37 cellular contexts compared by ENCODE assay signal in genomic region chr4:124748965-124749364, GRCh38.
"Had no signal": no experiment of that assay in that cellular context is flagged by ENCODE, and none has a peak within 500 bp of the region (broad histone marks: within the 10 kb centered on the region; RNA-seq: fewer than 3 reads in every experiment).

No MANE protein-coding gene starts in this region.

- H3K4me3 ChIP-seq: coronary artery, dorsolateral prefrontal cortex, gastrocnemius medialis, heart left ventricle had no signal

- DNase-seq: activated B cell treated with CpG ODN at 0.5 μM for 24 hours; activated CD4-positive, alpha-beta T cell treated with anti-CD3 and anti-CD28 coated beads for 48 hours; activated CD4-positive, alpha-beta T cell treated with anti-CD3 and anti-CD28 coated beads, Interleukin-2, amount 50 U/mL, for 1 hour; activated CD4-positive, alpha-beta T cell treated with anti-CD3 and anti-CD28 coated beads, Interleukin-2, amount 50 U/mL, for 48 hours; activated CD8-positive, alpha-beta memory T cell treated with anti-CD3 and anti-CD28 coated beads, Interleukin-2, amount 10 ng/mL, durations not matched to agents 7 days and 5 days; activated CD8-positive, alpha-beta memory T cell treated with anti-CD3 and anti-CD28 coated beads, Interleukin-2, amount 50 U/mL, for 4 hours; activated CD8-positive, alpha-beta T cell treated with anti-CD3 and anti-CD28 coated beads for 36 hours; activated effector memory CD4-positive, alpha-beta T cell treated with anti-CD3 and anti-CD28 coated beads, Interleukin-2, amount 50 U/mL, for 16 hours; activated naive CD4-positive, alpha-beta T cell treated with anti-CD3 and anti-CD28 coated beads for 36 hours; activated naive CD8-positive, alpha-beta T cell treated with anti-CD3 and anti-CD28 coated beads, Interleukin-2, amount 10 ng/mL, durations not matched to agents 7 days and 5 days; activated T-cell treated with anti-CD3 and anti-CD28 coated beads, Interleukin-2, amount 50 U/mL, for 1 hour; activated T-cell treated with anti-CD3 and anti-CD28 coated beads, Interleukin-2, amount 50 U/mL, for 48 hours; amniotic stem cell; anterior cingulate cortex; brain microvascular endothelial cell; dorsolateral prefrontal cortex; effector memory CD4-positive, alpha-beta T cell; endodermal cell; foreskin fibroblast; gastrocnemius medialis; glutamatergic neuron; heart left ventricle; T-helper 1 cell; T-helper 17 cell; T1000; WERI-Rb-1 had no signal

- H3K4me3 Mint-ChIP-seq: activated B cell treated with CpG ODN at 0.5 μM for 24 hours; activated CD8-positive, alpha-beta memory T cell treated with anti-CD3 and anti-CD28 coated beads, Interleukin-2, amount 10 ng/mL, durations not matched to agents 7 days and 5 days; activated CD8-positive, alpha-beta T cell treated with anti-CD3 and anti-CD28 coated beads for 36 hours; activated naive CD4-positive, alpha-beta T cell treated with anti-CD3 and anti-CD28 coated beads for 36 hours; activated naive CD8-positive, alpha-beta T cell treated with anti-CD3 and anti-CD28 coated beads, Interleukin-2, amount 10 ng/mL, durations not matched to agents 7 days and 5 days; activated T-helper 1 cell treated with anti-CD3 and anti-CD28 coated beads, Interleukin-12 subunit alpha, Interleukin-12 subunit beta, Interleukin-2, Interleukin-4 antibody, amounts not matched to agents 30 ng/mL and 10 ng/mL and 1 ng/mL, durations not matched to agents 14 hours and 24 hours and 36 hours; central memory CD8-positive, alpha-beta T cell; dendritic cell treated with granulocyte-macrophage colony-stimulating factor and Interleukin-4, amounts not matched to agents 40 ng/mL and 50 ng/mL, for 4 days; endodermal cell; T-helper 17 cell; T-helper 2 cell treated with Interferon-gamma antibody and Interleukin-4, amounts not matched to agents 5 μg/mL and 100 μg/mL, for 36 hours had no signal

- H3K27me3 Mint-ChIP-seq: activated B cell treated with CpG ODN at 0.5 μM for 24 hours; activated CD8-positive, alpha-beta memory T cell treated with anti-CD3 and anti-CD28 coated beads, Interleukin-2, amount 10 ng/mL, durations not matched to agents 7 days and 5 days; central memory CD8-positive, alpha-beta T cell; T-helper 17 cell had no signal

- H3K27ac Mint-ChIP-seq: activated B cell treated with CpG ODN at 0.5 μM for 24 hours; activated CD8-positive, alpha-beta memory T cell treated with anti-CD3 and anti-CD28 coated beads, Interleukin-2, amount 10 ng/mL, durations not matched to agents 7 days and 5 days; activated CD8-positive, alpha-beta T cell treated with anti-CD3 and anti-CD28 coated beads for 36 hours; activated naive CD4-positive, alpha-beta T cell treated with anti-CD3 and anti-CD28 coated beads for 36 hours; activated naive CD4-positive, alpha-beta T cell treated with anti-CD3 and anti-CD28 coated beads, Interleukin-2, amount 50 U/mL, for 72 hours; activated naive CD8-positive, alpha-beta T cell treated with anti-CD3 and anti-CD28 coated beads, Interleukin-2, amount 10 ng/mL, durations not matched to agents 7 days and 5 days; activated T-helper 1 cell treated with anti-CD3 and anti-CD28 coated beads, Interleukin-12 subunit alpha, Interleukin-12 subunit beta, Interleukin-2, Interleukin-4 antibody, amounts not matched to agents 30 ng/mL and 10 ng/mL and 1 ng/mL, durations not matched to agents 14 hours and 24 hours and 36 hours; activated T-helper 2 cell treated with anti-CD3 and anti-CD28 coated beads, Interferon-gamma antibody, Interleukin-2, Interleukin-4, amounts not matched to agents 10 μg/mL and 5 μg/mL and 100 μg/mL, durations not matched to agents 14 hours and 24 hours and 36 hours; dendritic cell treated with granulocyte-macrophage colony-stimulating factor and Interleukin-4, amounts not matched to agents 40 ng/mL and 50 ng/mL, for 4 days; endodermal cell; T-helper 17 cell; T-helper 2 cell treated with Interferon-gamma antibody and Interleukin-4, amounts not matched to agents 5 μg/mL and 100 μg/mL, for 36 hours had no signal

- H3K27ac ChIP-seq: brain microvascular endothelial cell, coronary artery, dorsolateral prefrontal cortex, gastrocnemius medialis, heart left ventricle, WERI-Rb-1 had no signal

- H3K27me3 ChIP-seq: brain microvascular endothelial cell, dorsolateral prefrontal cortex, gastrocnemius medialis, heart left ventricle had no signal

- H3K4me1 ChIP-seq: gastrocnemius medialis had no signal

- H3K9me3 Mint-ChIP-seq: activated B cell treated with CpG ODN at 0.5 μM for 24 hours; activated CD8-positive, alpha-beta T cell treated with anti-CD3 and anti-CD28 coated beads for 36 hours; activated naive CD4-positive, alpha-beta T cell treated with anti-CD3 and anti-CD28 coated beads for 36 hours; activated naive CD4-positive, alpha-beta T cell treated with anti-CD3 and anti-CD28 coated beads, Interleukin-2, amount 50 U/mL, for 72 hours; activated naive CD8-positive, alpha-beta T cell treated with anti-CD3 and anti-CD28 coated beads, Interleukin-2, amount 10 ng/mL, durations not matched to agents 7 days and 5 days; activated T-helper 1 cell treated with anti-CD3 and anti-CD28 coated beads, Interleukin-12 subunit alpha, Interleukin-12 subunit beta, Interleukin-2, Interleukin-4 antibody, amounts not matched to agents 30 ng/mL and 10 ng/mL and 1 ng/mL, durations not matched to agents 14 hours and 24 hours and 36 hours; activated T-helper 2 cell treated with anti-CD3 and anti-CD28 coated beads, Interferon-gamma antibody, Interleukin-2, Interleukin-4, amounts not matched to agents 10 μg/mL and 5 μg/mL and 100 μg/mL, durations not matched to agents 14 hours and 24 hours and 36 hours; dendritic cell treated with granulocyte-macrophage colony-stimulating factor and Interleukin-4, amounts not matched to agents 40 ng/mL and 50 ng/mL, for 4 days; endodermal cell; T-helper 2 cell treated with Interferon-gamma antibody and Interleukin-4, amounts not matched to agents 5 μg/mL and 100 μg/mL, for 36 hours had no signal

- H3K36me3 Mint-ChIP-seq: activated CD8-positive, alpha-beta memory T cell treated with anti-CD3 and anti-CD28 coated beads, Interleukin-2, amount 10 ng/mL, durations not matched to agents 7 days and 5 days; activated naive CD4-positive, alpha-beta T cell treated with anti-CD3 and anti-CD28 coated beads, Interleukin-2, amount 50 U/mL, for 72 hours; activated naive CD8-positive, alpha-beta T cell treated with anti-CD3 and anti-CD28 coated beads, Interleukin-2, amount 10 ng/mL, durations not matched to agents 7 days and 5 days had no signal

- H3K36me3 ChIP-seq: brain microvascular endothelial cell, gastrocnemius medialis, heart left ventricle, WERI-Rb-1 had no signal

- FAIRE-seq: astrocyte, bronchial epithelial cell had no signal

- H3K9me3 ChIP-seq: gastrocnemius medialis, heart left ventricle had no signal

- ATAC-seq: activated CD4-positive, CD25-positive, alpha-beta regulatory T cell treated with anti-CD3 and anti-CD28 coated beads, Interleukin-2, amount 50 U/mL, for 24 hours; activated CD8-positive, alpha-beta memory T cell treated with anti-CD3 and anti-CD28 coated beads, Interleukin-2, amount 10 ng/mL, durations not matched to agents 7 days and 5 days; activated CD8-positive, alpha-beta T cell treated with anti-CD3 and anti-CD28 coated beads for 36 hours; activated naive CD4-positive, alpha-beta T cell treated with anti-CD3 and anti-CD28 coated beads, Interleukin-2, amount 50 U/mL, for 72 hours; esophagus mucosa; gastrocnemius medialis; heart left ventricle; T-helper 17 cell had no signal

- H3K4me1 Mint-ChIP-seq: activated B cell treated with CpG ODN at 0.5 μM for 24 hours; activated CD8-positive, alpha-beta memory T cell treated with anti-CD3 and anti-CD28 coated beads, Interleukin-2, amount 10 ng/mL, durations not matched to agents 7 days and 5 days; activated naive CD8-positive, alpha-beta T cell treated with anti-CD3 and anti-CD28 coated beads, Interleukin-2, amount 10 ng/mL, durations not matched to agents 7 days and 5 days; central memory CD8-positive, alpha-beta T cell; endodermal cell; T-helper 17 cell had no signal
